Comparison of ENCODE assay signal across 18 cellular contexts in the genomic region with DNA sequence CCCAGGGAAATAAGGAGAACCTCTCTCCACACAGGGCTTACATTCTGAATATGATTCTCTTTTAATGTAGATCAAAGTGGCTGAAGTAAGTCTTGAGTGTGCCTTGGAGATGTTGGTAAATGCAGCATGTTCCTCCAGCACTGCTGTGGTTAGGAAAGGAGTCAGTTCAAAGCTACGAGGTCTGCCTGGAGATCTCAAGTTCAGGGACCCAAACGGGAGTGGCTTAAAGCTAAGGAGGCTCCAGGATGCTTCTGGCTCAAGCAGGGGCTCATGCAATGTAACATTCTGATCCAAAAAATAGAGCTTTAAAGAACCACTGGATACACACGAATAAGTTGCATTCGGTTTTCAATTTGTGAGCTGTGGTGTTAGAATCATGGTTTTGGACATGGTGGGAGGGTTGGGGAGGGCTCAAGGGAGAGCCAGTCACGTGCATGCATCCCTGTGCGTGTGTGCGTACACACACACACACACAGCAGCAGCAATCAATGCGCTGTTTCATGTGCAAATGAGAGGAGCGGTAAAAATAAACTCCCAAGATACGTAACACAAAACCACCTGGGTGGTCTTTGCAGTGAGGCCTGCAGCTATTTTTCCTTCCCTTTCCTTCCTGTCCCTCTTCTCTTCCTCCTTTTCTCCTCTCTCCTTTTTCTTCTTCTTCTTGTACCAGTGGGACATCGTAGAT.
DNase-seq lines count a peak whose midpoint lies in the region; ATAC-seq and TF ChIP-seq lines count a peak whose summit lies in the region.
"Had no signal": no experiment of that assay in that cellular context is flagged by ENCODE, and none has a peak within 500 bp of the region (broad histone marks: within the 10 kb centered on the region; RNA-seq: fewer than 3 reads in every experiment).

No MANE protein-coding gene starts in this region.

- no peak for DNase-seq in MCF 10A (ENCODE audit: unreplicated experiment)
- DNase-seq in mammary epithelial cell, result no peak
- DNase-seq in esophagus muscularis mucosa (ENCODE audit: extremely low spot score), result peak; percentile 55
- DNase-seq in natural killer cell, result no peak
- no peak for DNase-seq in NCI-H69 (lab: John Stamatoyannopoulos, UW)
- no peak for DNase-seq in erythroblast (lab: John Stamatoyannopoulos, UW)
- no peak for DNase-seq in LoVo (ENCODE audit: low spot score)
- DNase-seq: activated CD4-positive, alpha-beta memory T cell treated with anti-CD3 and anti-CD28 coated beads for 36 hours; activated naive CD4-positive, alpha-beta T cell treated with anti-CD3 and anti-CD28 coated beads, Interleukin-2, amount 10 ng/mL, durations not matched to agents 7 days and 5 days; foreskin melanocyte; left ventricle myocardium superior; NCI-H187 treated with DMSO at 0.1 percent for 48 hours; NK-92 treated with Interleukin-12 subunit alpha and Interleukin-12 subunit beta, amount 100 ng/mL, for 24 hours; stimulated activated CD4-positive, alpha-beta T cell treated with anti-CD3 and anti-CD28 coated beads, Interleukin-4, amount 100 ng/mL, for 4 hours; substantia nigra had no signal

- intact Hi-C loops in MCF 10A (cut with micrococcal nuclease) (no loop called here), mammary epithelial cell (cut with micrococcal nuclease) (no loop called here), esophagus muscularis mucosa (cut with DNase I) (no loop called here), natural killer cell (cut with micrococcal nuclease) (no loop called here)

- no TSS peak for BruUV-seq in MCF 10A (replicated peaks; lab: Mats Ljungman, UMichigan)
- BruUV-seq in mammary epithelial cell (replicated peaks; lab: Mats Ljungman, UMichigan), result no TSS peak

- H3K4me1 Mint-ChIP-seq in MCF 10A (ENCODE audit: insufficient read depth, unreplicated experiment), result peaks cover 34% of the 10 kb centered on the region
- H3K4me1 Mint-ChIP-seq in natural killer cell, result peaks cover 83 to 87% of the 10 kb centered on the region in 2 donors

- H2AFZ ChIP-seq in mammary epithelial cell (ENCODE audit: low read depth, low read length), result no peak overlapping the region

- H3K79me2 ChIP-seq in mammary epithelial cell (ENCODE audit: insufficient read depth, low read length), result no peaks in the 10 kb centered on the region

- H3K36me3 Mint-ChIP-seq in MCF 10A (ENCODE audit: insufficient read depth, unreplicated experiment), result peaks cover 6% of the 10 kb centered on the region
- H3K36me3 Mint-ChIP-seq in natural killer cell, result peaks cover 61% of the 10 kb centered on the region
- H3K36me3 Mint-ChIP-seq: activated CD4-positive, alpha-beta memory T cell treated with anti-CD3 and anti-CD28 coated beads for 36 hours; activated naive CD4-positive, alpha-beta T cell treated with anti-CD3 and anti-CD28 coated beads, Interleukin-2, amount 10 ng/mL, durations not matched to agents 7 days and 5 days had no signal

- CTCF ChIA-PET in MCF 10A (lab: Yijun Ruan, JAX) (interaction anchor here (0.8 to 1.5 kb wide), 3 partner anchors 13 to 164 kb away, joined by 3 read pairs; no protein-coding TSS in a partner anchor), mammary epithelial cell (lab: Charles Lee; ENCODE audit: low non-redundant PET) (interaction anchor here (0.6 to 0.7 kb wide), 2 partner anchors 17 to 616 kb away, joined by 5 read pairs; no protein-coding TSS in a partner anchor)

- dilution Hi-C loops in mammary epithelial cell (cut with HindIII; ENCODE audit: low sequenced_read_pairs), result no loop called here

- peak overlapping the region; percentile 27 for H3K27ac Mint-ChIP-seq in MCF 10A (ENCODE audit: low read depth, unreplicated experiment)
- H3K27ac Mint-ChIP-seq in natural killer cell, result peak overlapping the region; percentile 94 to 99
- H3K27ac Mint-ChIP-seq: activated CD4-positive, alpha-beta memory T cell treated with anti-CD3 and anti-CD28 coated beads for 36 hours; activated naive CD4-positive, alpha-beta T cell treated with anti-CD3 and anti-CD28 coated beads, Interleukin-2, amount 10 ng/mL, durations not matched to agents 7 days and 5 days had no signal

- in situ Hi-C loops in mammary epithelial cell (cut with MboI; ENCODE audit: low sequenced_read_pairs in 2 of 2), result no loop called here

- TF ChIP-seq POLR2A in esophagus muscularis mucosa (IDR thresholded peaks at IDR 0.05; ENCODE audit: low read depth) (no peak), erythroblast (IDR thresholded peaks at IDR 0.05; ENCODE audit: low read length) (no peak)

- TF ChIP-seq EP300 in esophagus muscularis mucosa (IDR thresholded peaks at IDR 0.05), result no peak

- H3K27me3 ChIP-seq in mammary epithelial cell (ENCODE audit: insufficient read depth, low read length), result no peaks in the 10 kb centered on the region
- no peaks in the 10 kb centered on the region for H3K27me3 ChIP-seq in esophagus muscularis mucosa

- no peak overlapping the region for H3K4me2 ChIP-seq in mammary epithelial cell (ENCODE audit: insufficient read depth, low read depth, low read length)
- H3K4me2 ChIP-seq: smooth muscle cell had no signal

- H3K9me3 Mint-ChIP-seq in MCF 10A (ENCODE audit: unreplicated experiment) (no peaks in the 10 kb centered on the region), natural killer cell (peaks cover 0 to 2% of the 10 kb centered on the region in 2 donors)
- H3K9me3 Mint-ChIP-seq: activated CD4-positive, alpha-beta memory T cell treated with anti-CD3 and anti-CD28 coated beads for 36 hours; activated naive CD4-positive, alpha-beta T cell treated with anti-CD3 and anti-CD28 coated beads, Interleukin-2, amount 10 ng/mL, durations not matched to agents 7 days and 5 days had no signal

- H3K9me3 ChIP-seq in mammary epithelial cell (replicated peaks; ENCODE audit: insufficient read depth, low read length) (no peaks in the 10 kb centered on the region), esophagus muscularis mucosa (no peaks in the 10 kb centered on the region)

- ATAC-seq in natural killer cell (no peak), HG02870 (IDR thresholded peaks at IDR 0.05; ENCODE audit: unreplicated experiment) (no peak)
- ATAC-seq: GM12878, left ventricle myocardium superior had no signal

- H3K27me3 Mint-ChIP-seq in MCF 10A (ENCODE audit: insufficient read depth, unreplicated experiment), result no peaks in the 10 kb centered on the region
- H3K27me3 Mint-ChIP-seq in natural killer cell (ENCODE audit: low read depth in 2 of 2), result no peaks in the 10 kb centered on the region
- H3K27me3 Mint-ChIP-seq: activated CD4-positive, alpha-beta memory T cell treated with anti-CD3 and anti-CD28 coated beads for 36 hours; activated naive CD4-positive, alpha-beta T cell treated with anti-CD3 and anti-CD28 coated beads, Interleukin-2, amount 10 ng/mL, durations not matched to agents 7 days and 5 days had no signal

- H3K27ac ChIP-seq in mammary epithelial cell (ENCODE audit: insufficient read depth, low read depth, low read length) (no peak overlapping the region), esophagus muscularis mucosa (replicated peaks in 1 of 4) (no peak overlapping the region)

- no peaks in the 10 kb centered on the region for H4K20me1 ChIP-seq in mammary epithelial cell (ENCODE audit: insufficient read depth, low read length)

- 86% methylated on average over 7 of the region's 11 CpGs for WGBS in mammary epithelial cell (ENCODE audit: low coverage, missing lambda C conversion rate)
- WGBS in esophagus muscularis mucosa, result 68% methylated on average over 11 of the region's 11 CpGs

- H3K36me3 ChIP-seq in mammary epithelial cell (ENCODE audit: insufficient read depth, low read length) (no peaks in the 10 kb centered on the region), esophagus muscularis mucosa (no peaks in the 10 kb centered on the region)

- TF ChIP-seq CTCF in MCF 10A (IDR thresholded peaks at IDR 0.05; ENCODE audit: unreplicated experiment) (no peak), mammary epithelial cell (conservative IDR thresholded peaks at IDR 0.05 in 1 of 2, IDR thresholded peaks at IDR 0.05 in 1 of 2; ENCODE audit: extremely low read depth in 1 of 2, insufficient read depth in 1 of 2, low read depth in 1 of 2, low read length in 2 of 2) (no peak), esophagus muscularis mucosa (IDR thresholded peaks at IDR 0.05) (no peak), natural killer cell (IDR thresholded peaks at IDR 0.05) (no peak)

- no peak overlapping the region for H3K4me3 Mint-ChIP-seq in MCF 10A (ENCODE audit: unreplicated experiment)
- H3K4me3 Mint-ChIP-seq in natural killer cell, result no peak overlapping the region
- H3K4me3 Mint-ChIP-seq: activated CD4-positive, alpha-beta memory T cell treated with anti-CD3 and anti-CD28 coated beads for 36 hours; activated naive CD4-positive, alpha-beta T cell treated with anti-CD3 and anti-CD28 coated beads, Interleukin-2, amount 10 ng/mL, durations not matched to agents 7 days and 5 days had no signal

- H3K4me1 ChIP-seq in mammary epithelial cell (ENCODE audit: insufficient read depth, low read length), result peaks cover 30% of the 10 kb centered on the region
- H3K4me1 ChIP-seq in esophagus muscularis mucosa, result peaks cover 0 to 18% (median 14%) of the 10 kb centered on the region in 4 donors

- H3K9ac ChIP-seq in mammary epithelial cell (ENCODE audit: insufficient read depth, low read length), result no peak overlapping the region

- POLR2A ChIA-PET in MCF 10A (lab: Yijun Ruan, JAX), result interaction anchor here (0.6 to 1.0 kb wide), 3 partner anchors 15 to 28 kb away, joined by 3 read pairs; no protein-coding TSS in a partner anchor

- no peak overlapping the region for H3K4me3 ChIP-seq in mammary epithelial cell (replicated peaks in 1 of 3; ENCODE audit: insufficient read depth in 1 of 3, low read depth in 2 of 3, low read length in 3 of 3)
- no peak overlapping the region for H3K4me3 ChIP-seq in esophagus muscularis mucosa
- H3K4me3 ChIP-seq: GM12878, smooth muscle cell had no signal
